In genomic region chr12:131828671-131829350, GRCh38 we compare ENCODE assay signal across 8 cellular contexts. TPM values are rescaled to one million over a fixed set of nuclear protein-coding genes. Genes with fewer than 3 reads are reported as not detected.
DNase-seq lines count a peak whose midpoint lies in the region; ATAC-seq and TF ChIP-seq lines count a peak whose summit lies in the region.

No MANE protein-coding gene starts in this region.

- no peaks in the 10 kb centered on the region for H3K9me3 ChIP-seq in stomach smooth muscle (ENCODE audit: control insufficient read depth in 2 of 2, low read length in 2 of 2)

- peak; percentile 23 for ATAC-seq in activated naive CD8-positive, alpha-beta T cell treated with anti-CD3 and anti-CD28 coated beads, Interleukin-2, amount 50 U/mL, for 24 hours
- no peak for ATAC-seq in HG03095 (IDR thresholded peaks at IDR 0.05; ENCODE audit: unreplicated experiment)
- no peak for ATAC-seq in HG02588 (IDR thresholded peaks at IDR 0.05; ENCODE audit: unreplicated experiment)
- ATAC-seq in GM18909 (IDR thresholded peaks at IDR 0.05; ENCODE audit: poor library complexity, unreplicated experiment) = no peak

- peak overlapping the region; percentile 19 to 71 for H3K4me3 ChIP-seq in stomach smooth muscle (ENCODE audit: low read length in 2 of 2)

- peaks cover 31 to 58% of the 10 kb centered on the region in 2 donors for H3K27me3 ChIP-seq in stomach smooth muscle (ENCODE audit: control insufficient read depth in 1 of 2, insufficient read depth in 2 of 2, low read length in 2 of 2)

- H3K4me1 Mint-ChIP-seq in HFFc6 (ENCODE audit: low read depth) = peaks cover 26% of the 10 kb centered on the region
- H3K4me1 Mint-ChIP-seq in activated naive CD8-positive, alpha-beta T cell treated with anti-CD3 and anti-CD28 coated beads, Interleukin-2, amount 50 U/mL, for 24 hours = peaks cover 14% of the 10 kb centered on the region

- DNase-seq in AG20443 (ENCODE audit: low spot score) (peak; percentile 29), HFFc6 (no peak), iris pigment epithelial cell (ENCODE audit: low read depth) (peak; percentile 30)
- peak; percentile 30 for DNase-seq in activated naive CD8-positive, alpha-beta T cell treated with anti-CD3 and anti-CD28 coated beads, Interleukin-2, amount 50 U/mL, for 24 hours

- no peak overlapping the region for H3K9ac ChIP-seq in stomach smooth muscle (ENCODE audit: low read length in 2 of 2)

- peak overlapping the region; percentile 87 for H3K4me3 Mint-ChIP-seq in HFFc6
- peak overlapping the region; percentile 61 for H3K4me3 Mint-ChIP-seq in activated naive CD8-positive, alpha-beta T cell treated with anti-CD3 and anti-CD28 coated beads, Interleukin-2, amount 50 U/mL, for 24 hours

- no peaks in the 10 kb centered on the region for H3K36me3 ChIP-seq in stomach smooth muscle (ENCODE audit: control insufficient read depth in 2 of 2, insufficient read depth in 2 of 2, low read length in 2 of 2)

- peaks cover 9% of the 10 kb centered on the region for H3K27me3 Mint-ChIP-seq in HFFc6 (ENCODE audit: insufficient read depth)
- H3K27me3 Mint-ChIP-seq in activated naive CD8-positive, alpha-beta T cell treated with anti-CD3 and anti-CD28 coated beads, Interleukin-2, amount 50 U/mL, for 24 hours = peaks cover 45% of the 10 kb centered on the region

- TF ChIP-seq CTCF in HFFc6 (IDR thresholded peaks at IDR 0.05) = no peak

- H3K4me1 ChIP-seq in stomach smooth muscle (ENCODE audit: control insufficient read depth, insufficient read depth, low read length) = peaks cover 49% of the 10 kb centered on the region

- no peaks in the 10 kb centered on the region for H3K9me3 Mint-ChIP-seq in HFFc6
- no peaks in the 10 kb centered on the region for H3K9me3 Mint-ChIP-seq in activated naive CD8-positive, alpha-beta T cell treated with anti-CD3 and anti-CD28 coated beads, Interleukin-2, amount 50 U/mL, for 24 hours

- no peaks in the 10 kb centered on the region for H3K36me3 Mint-ChIP-seq in HFFc6 (ENCODE audit: low read depth)
- no peaks in the 10 kb centered on the region for H3K36me3 Mint-ChIP-seq in activated naive CD8-positive, alpha-beta T cell treated with anti-CD3 and anti-CD28 coated beads, Interleukin-2, amount 50 U/mL, for 24 hours (ENCODE audit: low read depth)

- H3K27ac Mint-ChIP-seq in HFFc6 = peak overlapping the region; percentile 24; the same call in 1 of the 2 replicates
- no peak overlapping the region for H3K27ac Mint-ChIP-seq in activated naive CD8-positive, alpha-beta T cell treated with anti-CD3 and anti-CD28 coated beads, Interleukin-2, amount 50 U/mL, for 24 hours

- H3K27ac ChIP-seq in stomach smooth muscle (ENCODE audit: low read length) = no peak overlapping the region

RNA-seq across cellular contexts. Expression of gene MMP17, which starts 0.6 kb away (rescaled TPM):
- total RNA-seq in HFFc6 (2021; fragmentation: NEBNext Ultra II Directional; extraction: Animal tissue kit (Norgen Biotek cat#: 25700)) = 10 to 100 TPM; 23.9 to 31.5 (median 26.6) TPM
